Comparison of ENCODE assay signal across 17 cellular contexts in genomic region chr6:63783096-63783495, GRCh38.
"Had no signal": no experiment of that assay in that cellular context is flagged by ENCODE, and none has a peak within 500 bp of the region (broad histone marks: within the 10 kb centered on the region; RNA-seq: fewer than 3 reads in every experiment).

No MANE protein-coding gene starts in this region.

- H3K4me1 ChIP-seq: lower lobe of right lung, psoas muscle, spleen, thyroid gland had no signal

- H3K27me3 ChIP-seq: thyroid gland had no signal

- H3K36me3 ChIP-seq: lower lobe of right lung, spleen, thyroid gland had no signal

- H3K27ac ChIP-seq: lower lobe of right lung, psoas muscle, spleen, thyroid gland had no signal

- ATAC-seq: activated CD8-positive, alpha-beta T cell treated with anti-CD3 and anti-CD28 coated beads, Interleukin-2, amount 10 ng/mL, durations not matched to agents 7 days and 5 days; effector memory CD8-positive, alpha-beta T cell; lower lobe of right lung; psoas muscle; sciatic nerve had no signal

- H3K9me3 ChIP-seq: lower lobe of right lung, psoas muscle, thyroid gland had no signal

- DNase-seq: activated CD4-positive, alpha-beta T cell treated with anti-CD3 and anti-CD28 coated beads, Interleukin-2, amount 10 ng/mL, durations not matched to agents 24 days and 14 days; activated CD4-positive, CD25-positive, alpha-beta regulatory T cell; activated CD8-positive, alpha-beta memory T cell treated with anti-CD3 and anti-CD28 coated beads, Interleukin-2, amount 50 U/mL, for 4 hours; activated CD8-positive, alpha-beta T cell treated with anti-CD3 and anti-CD28 coated beads, Interleukin-2, amount 10 ng/mL, durations not matched to agents 7 days and 5 days; activated gamma-delta T cell; activated T-cell treated with anti-CD3 and anti-CD28 coated beads, Interleukin-2, amount 50 U/mL, for 48 hours; amniotic stem cell; dermis blood vessel endothelial cell; effector memory CD8-positive, alpha-beta T cell; foreskin melanocyte; head of caudate nucleus; lower lobe of right lung; psoas muscle; spleen; T-helper 2 cell; thyroid gland had no signal

- H3K4me3 ChIP-seq: lower lobe of right lung, psoas muscle, spleen, thyroid gland had no signal
